In the genomic region with DNA sequence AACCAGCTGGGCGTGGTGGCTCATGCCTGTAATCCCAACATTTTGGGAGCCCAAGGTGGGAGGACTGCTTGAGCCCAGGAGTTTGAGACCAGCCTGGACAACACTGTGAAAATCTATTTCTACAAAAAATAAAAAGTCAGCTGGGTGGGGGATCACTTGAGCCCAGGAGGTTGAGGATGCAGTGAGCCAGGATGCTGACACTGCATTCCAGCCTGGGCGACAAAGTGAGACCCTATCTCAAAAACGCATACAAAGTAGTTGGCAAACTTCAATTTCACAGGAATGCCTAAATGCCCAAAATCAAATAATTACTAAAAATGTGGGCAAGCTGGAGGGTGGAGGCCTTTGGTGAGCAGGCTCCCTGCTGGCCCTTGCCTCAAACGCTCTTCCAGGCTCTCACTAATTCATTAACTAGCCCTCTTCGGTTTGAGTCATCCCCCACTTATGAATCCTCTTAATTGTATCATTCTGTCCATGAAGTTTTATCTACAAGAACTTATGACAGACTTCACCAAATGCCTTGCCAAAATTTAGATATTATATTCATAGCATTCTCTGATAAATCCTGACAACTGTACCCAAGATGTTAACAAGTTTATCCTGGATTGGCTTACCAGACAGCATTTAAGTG, we compare ENCODE assay signal across 1 cellular context.
TF ChIP-seq lines count a peak whose summit lies in the region.

No MANE protein-coding gene starts in this region.

TF ChIP-seq in HCT116, 20 proteins besides CTCF, POLR2A, EP300 and RAD21 (continued from another document):
- TF ChIP-seq, protein P1, sequence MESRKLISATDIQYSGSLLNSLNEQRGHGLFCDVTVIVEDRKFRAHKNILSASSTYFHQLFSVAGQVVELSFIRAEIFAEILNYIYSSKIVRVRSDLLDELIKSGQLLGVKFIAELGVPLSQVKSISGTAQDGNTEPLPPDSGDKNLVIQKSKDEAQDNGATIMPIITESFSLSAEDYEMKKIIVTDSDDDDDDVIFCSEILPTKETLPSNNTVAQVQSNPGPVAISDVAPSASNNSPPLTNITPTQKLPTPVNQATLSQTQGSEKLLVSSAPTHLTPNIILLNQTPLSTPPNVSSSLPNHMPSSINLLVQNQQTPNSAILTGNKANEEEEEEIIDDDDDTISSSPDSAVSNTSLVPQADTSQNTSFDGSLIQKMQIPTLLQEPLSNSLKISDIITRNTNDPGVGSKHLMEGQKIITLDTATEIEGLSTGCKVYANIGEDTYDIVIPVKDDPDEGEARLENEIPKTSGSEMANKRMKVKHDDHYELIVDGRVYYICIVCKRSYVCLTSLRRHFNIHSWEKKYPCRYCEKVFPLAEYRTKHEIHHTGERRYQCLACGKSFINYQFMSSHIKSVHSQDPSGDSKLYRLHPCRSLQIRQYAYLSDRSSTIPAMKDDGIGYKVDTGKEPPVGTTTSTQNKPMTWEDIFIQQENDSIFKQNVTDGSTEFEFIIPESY (IDR thresholded peaks at IDR 0.05; ENCODE audit: extremely low read depth, insufficient replicate concordance, low read length) = no peak
- TF ChIP-seq YY1 (IDR thresholded peaks at IDR 0.05; ENCODE audit: extremely low read depth, insufficient replicate concordance, low read depth, low read length) = no peak
- no peak for TF ChIP-seq SP1 (IDR thresholded peaks at IDR 0.05; ENCODE audit: low read depth)
TF ChIP-seq in HCT116: peak in this region for 0.
